Comparison of ENCODE assay signal across 25 cellular contexts in genomic region chr1:170146861-170147260, GRCh38. TPM values are rescaled to one million over a fixed set of nuclear protein-coding genes. Genes with fewer than 3 reads are reported as not detected.
DNase-seq lines count a peak whose midpoint lies in the region; ATAC-seq lines count a peak whose summit lies in the region.
"Had no signal": no experiment of that assay in that cellular context is flagged by ENCODE, and none has a peak within 500 bp of the region (broad histone marks: within the 10 kb centered on the region; RNA-seq: fewer than 3 reads in every experiment).

No MANE protein-coding gene starts in this region.

- H3K27me3 Mint-ChIP-seq in activated T-helper 17 cell treated with anti-CD3 and anti-CD28 coated beads, Interleukin-2, amount 50 U/mL, for 72 hours, result peaks cover 5% of the 10 kb centered on the region
- peaks cover 0 to 47% (median 3%) of the 10 kb centered on the region in 5 donors for H3K27me3 Mint-ChIP-seq in naive thymus-derived CD4-positive, alpha-beta T cell

- no peak overlapping the region for H3K27ac ChIP-seq in naive thymus-derived CD4-positive, alpha-beta T cell (ENCODE audit: low read depth, low read length)
- H3K27ac ChIP-seq: BLaER1, neural progenitor cell, psoas muscle, WERI-Rb-1 had no signal

- H3K4me3 Mint-ChIP-seq in activated T-helper 17 cell treated with anti-CD3 and anti-CD28 coated beads, Interleukin-2, amount 50 U/mL, for 72 hours, result no peak overlapping the region
- H3K4me3 Mint-ChIP-seq in naive thymus-derived CD4-positive, alpha-beta T cell, result peak overlapping the region in 4 of 10 donors; percentile 19 to 51 (median 43)
- H3K4me3 Mint-ChIP-seq: memory B cell, neural progenitor cell had no signal

- H3K9me3 Mint-ChIP-seq in activated T-helper 17 cell treated with anti-CD3 and anti-CD28 coated beads, Interleukin-2, amount 50 U/mL, for 72 hours, result peaks cover 12% of the 10 kb centered on the region
- peaks cover 3 to 13% (median 5%) of the 10 kb centered on the region in 11 donors for H3K9me3 Mint-ChIP-seq in naive thymus-derived CD4-positive, alpha-beta T cell
- H3K9me3 Mint-ChIP-seq: neural progenitor cell had no signal

- POLR2A ChIA-PET in naive thymus-derived CD4-positive, alpha-beta T cell (lab: Charles Lee), result no interaction called here

- H3K4me3 ChIP-seq in naive thymus-derived CD4-positive, alpha-beta T cell (ENCODE audit: low read length), result no peak overlapping the region
- H3K4me3 ChIP-seq: BLaER1, neural progenitor cell, psoas muscle had no signal

- DNase-seq in NCI-H1417 (lab: John Stamatoyannopoulos, UW), result peak in 2 of 3 experiments; percentile 28 to 49
- DNase-seq in NCI-H1417 treated with DMSO at 0.1 percent for 48 hours (lab: John Stamatoyannopoulos, UW), result no peak
- peak; percentile 21 for DNase-seq in Daoy (ENCODE audit: low read depth)
- DNase-seq in naive thymus-derived CD4-positive, alpha-beta T cell, result peak in 6 of 9 donors; percentile 8 to 38 (median 17)
- DNase-seq in NCI-H2029 (lab: John Stamatoyannopoulos, UW), result no peak
- no peak for DNase-seq in NCI-H2196 (lab: John Stamatoyannopoulos, UW; ENCODE audit: unreplicated experiment)
- no peak for DNase-seq in DMS79 (lab: John Stamatoyannopoulos, UW)
- DNase-seq: 8988T, anterior cingulate cortex, GOT3, hippocampal formation, MM.1S, NCI-H2029 treated with DMSO at 0.1 percent for 48 hours, NCI-H526, psoas muscle, SIG-M5, WERI-Rb-1 had no signal

- intact Hi-C loops in naive thymus-derived CD4-positive, alpha-beta T cell (cut with micrococcal nuclease), result no loop called here

- H3K4me1 Mint-ChIP-seq in activated T-helper 17 cell treated with anti-CD3 and anti-CD28 coated beads, Interleukin-2, amount 50 U/mL, for 72 hours, result peaks cover 4% of the 10 kb centered on the region
- peaks cover 0 to 23% (median 16%) of the 10 kb centered on the region in 7 donors for H3K4me1 Mint-ChIP-seq in naive thymus-derived CD4-positive, alpha-beta T cell
- H3K4me1 Mint-ChIP-seq: memory B cell had no signal

- H3K36me3 Mint-ChIP-seq in activated T-helper 17 cell treated with anti-CD3 and anti-CD28 coated beads, Interleukin-2, amount 50 U/mL, for 72 hours (ENCODE audit: low read depth), result no peaks in the 10 kb centered on the region
- H3K36me3 Mint-ChIP-seq in naive thymus-derived CD4-positive, alpha-beta T cell, result peaks cover 0 to 7% (median 0%) of the 10 kb centered on the region in 5 donors
- H3K36me3 Mint-ChIP-seq: memory B cell, neural progenitor cell had no signal

- no peaks in the 10 kb centered on the region for H3K27me3 ChIP-seq in naive thymus-derived CD4-positive, alpha-beta T cell (ENCODE audit: control insufficient read depth in 2 of 2, insufficient read depth in 2 of 2, low read length in 2 of 2)
- H3K27me3 ChIP-seq: BLaER1 had no signal

- H3K9me3 ChIP-seq in naive thymus-derived CD4-positive, alpha-beta T cell (ENCODE audit: control insufficient read depth in 2 of 3, low read length in 3 of 3), result no peaks in the 10 kb centered on the region
- H3K9me3 ChIP-seq: BLaER1 had no signal

- H3K36me3 ChIP-seq in naive thymus-derived CD4-positive, alpha-beta T cell (ENCODE audit: control insufficient read depth in 2 of 3, insufficient read depth in 3 of 3, low read length in 3 of 3), result no peaks in the 10 kb centered on the region
- H3K36me3 ChIP-seq: BLaER1, neural progenitor cell, WERI-Rb-1 had no signal

- H3K4me1 ChIP-seq in naive thymus-derived CD4-positive, alpha-beta T cell (ENCODE audit: control insufficient read depth in 2 of 2, insufficient read depth in 2 of 2, low read length in 2 of 2), result no peaks in the 10 kb centered on the region
- H3K4me1 ChIP-seq: neural progenitor cell, psoas muscle had no signal

- CTCF ChIA-PET in naive thymus-derived CD4-positive, alpha-beta T cell (lab: Charles Lee), result no interaction called here

- H3K27ac Mint-ChIP-seq in activated T-helper 17 cell treated with anti-CD3 and anti-CD28 coated beads, Interleukin-2, amount 50 U/mL, for 72 hours, result no peak overlapping the region
- H3K27ac Mint-ChIP-seq in naive thymus-derived CD4-positive, alpha-beta T cell, result peak overlapping the region in 2 of 9 donors; percentile 14 to 62
- H3K27ac Mint-ChIP-seq: memory B cell, neural progenitor cell had no signal

- peak; percentile 19 for ATAC-seq in activated T-helper 17 cell treated with anti-CD3 and anti-CD28 coated beads, Interleukin-2, amount 50 U/mL, for 72 hours (replicated peaks)
- peak; percentile 47 for ATAC-seq in naive thymus-derived CD4-positive, alpha-beta T cell
- ATAC-seq: HepG2, psoas muscle had no signal

RNA-seq across cellular contexts. Expression of gene NTMT2, which starts 1.1 kb away (rescaled TPM):
- not detected in 2 replicates for total RNA-seq in Daoy (2014; rRNA removed; shearing (Covaris generic))
- total RNA-seq in activated T-helper 17 cell treated with anti-CD3 and anti-CD28 coated beads, Interleukin-2, amount 50 U/mL, for 72 hours, result not detected
- total RNA-seq in naive thymus-derived CD4-positive, alpha-beta T cell, result not detected
- polyA plus RNA-seq in naive thymus-derived CD4-positive, alpha-beta T cell, result not detected
- total RNA-seq: activated CD8-positive, alpha-beta memory T cell treated with anti-CD3 and anti-CD28 coated beads for 36 hours; HepG2; T-helper 1 cell treated with Interleukin-12 subunit alpha and Interleukin-12 subunit beta and Interleukin-4 antibody, amounts not matched to agents 30 ng/mL and 1 ng/mL, for 36 hours had no signal
- polyA plus RNA-seq: HepG2, keratinocyte, psoas muscle had no signal

Comparison
In these comparisons a context has a peak if more than half of its experiments do, and no peak if none do; other contexts are left out.
1. DNase-seq: peak in NCI-H1417 (2 of 3), Daoy (single experiment) and naive thymus-derived CD4-positive, alpha-beta T cell (6 of 9); none in NCI-H1417 treated with DMSO at 0.1 percent for 48 hours (single experiment), NCI-H2029 (single experiment), NCI-H2196 (single experiment) and DMS79 (single experiment).